Comparison of ENCODE assay signal across 1 cellular context in the genomic region with DNA sequence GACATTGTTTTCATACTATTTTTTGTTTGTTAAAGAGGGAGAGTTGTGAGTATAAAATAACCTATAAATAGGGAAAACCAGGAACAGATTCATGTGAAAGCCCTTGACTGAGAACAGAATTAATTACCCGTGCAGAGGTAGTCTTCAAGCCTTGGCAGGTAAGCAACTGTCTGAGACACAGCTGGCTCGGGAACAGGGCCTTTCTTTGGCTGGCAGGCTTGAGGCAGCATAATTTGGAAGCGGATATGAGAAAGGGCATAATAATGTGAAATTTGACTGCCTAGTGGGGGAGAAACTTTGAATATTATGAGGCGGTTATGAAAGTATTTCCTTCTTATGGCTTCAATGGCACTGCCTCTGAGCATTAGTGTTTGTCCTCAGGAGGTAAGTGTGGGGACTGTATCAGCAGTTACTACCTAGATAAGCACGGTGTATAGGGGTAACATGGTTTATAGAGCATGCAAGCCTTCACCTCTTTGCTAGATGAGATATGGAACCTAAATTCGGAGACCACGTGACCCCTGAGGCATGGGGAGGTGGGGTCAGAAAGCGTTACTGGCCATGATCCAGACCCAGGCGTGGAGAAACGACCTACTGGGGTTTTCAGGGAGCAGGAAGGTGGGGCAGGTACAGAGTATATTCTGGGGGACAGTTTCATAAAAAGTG.
TF ChIP-seq lines count a peak whose summit lies in the region.

No MANE protein-coding gene starts in this region.

TF ChIP-seq in K562, 482 proteins besides CTCF, POLR2A, EP300 and RAD21:
- TF ChIP-seq ZNF444 (CRISPR knock-in tag; IDR thresholded peaks at IDR 0.05) (no peak), CBFA2T2 (conservative IDR thresholded peaks at IDR 0.05) (0 out of 2 replicates have a peak, but pooled peaks have one; percentile 7), RAD51 (IDR thresholded peaks at IDR 0.05; ENCODE audit: borderline replicate concordance, low read depth) (peak; percentile 58; the same call in 1 of the 2 replicates), ZNF165 (CRISPR knock-in tag; IDR thresholded peaks at IDR 0.05; ENCODE audit: borderline replicate concordance) (no peak), HDAC2 (IDR thresholded peaks at IDR 0.05) (no peak), ZBTB2 (IDR thresholded peaks at IDR 0.05) (no peak), TFE3 (CRISPR knock-in tag; IDR thresholded peaks at IDR 0.05) (peak; percentile 65), PHF21A (IDR thresholded peaks at IDR 0.05; ENCODE audit: borderline replicate concordance, low read depth) (no peak)
- TF ChIP-seq, protein P1, sequence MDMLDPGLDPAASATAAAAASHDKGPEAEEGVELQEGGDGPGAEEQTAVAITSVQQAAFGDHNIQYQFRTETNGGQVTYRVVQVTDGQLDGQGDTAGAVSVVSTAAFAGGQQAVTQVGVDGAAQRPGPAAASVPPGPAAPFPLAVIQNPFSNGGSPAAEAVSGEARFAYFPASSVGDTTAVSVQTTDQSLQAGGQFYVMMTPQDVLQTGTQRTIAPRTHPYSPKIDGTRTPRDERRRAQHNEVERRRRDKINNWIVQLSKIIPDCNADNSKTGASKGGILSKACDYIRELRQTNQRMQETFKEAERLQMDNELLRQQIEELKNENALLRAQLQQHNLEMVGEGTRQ (CRISPR knock-in tag; IDR thresholded peaks at IDR 0.05): peak; percentile 39
